Comparison of ENCODE assay signal across 13 cellular contexts in the genomic region with DNA sequence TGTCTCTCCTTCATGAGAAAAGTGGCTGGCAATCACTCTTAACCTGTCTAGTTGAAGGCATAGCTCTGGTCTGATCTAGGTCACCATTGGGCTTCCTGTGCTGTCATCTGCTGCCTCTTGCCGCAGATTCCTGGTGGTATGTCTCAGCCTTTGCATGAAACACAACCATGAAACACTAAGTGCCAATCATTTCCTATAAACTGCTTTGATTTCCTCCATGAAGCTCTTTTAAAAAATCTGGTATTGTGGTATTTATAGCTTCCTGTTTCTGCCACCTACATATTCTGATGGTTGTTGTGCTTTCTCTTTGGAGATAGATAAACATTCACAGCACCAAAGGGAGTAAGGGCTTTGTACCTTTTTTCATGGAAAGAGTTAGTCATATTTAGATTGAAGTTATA.
DNase-seq lines count a peak whose midpoint lies in the region; ATAC-seq lines count a peak whose summit lies in the region.
"Had no signal": no experiment of that assay in that cellular context is flagged by ENCODE, and none has a peak within 500 bp of the region (broad histone marks: within the 10 kb centered on the region; RNA-seq: fewer than 3 reads in every experiment).

No MANE protein-coding gene starts in this region.

- DNase-seq in activated CD8-positive, alpha-beta memory T cell treated with anti-CD3 and anti-CD28 coated beads for 24 hours, result peak; percentile 66
- no peak for DNase-seq in activated CD8-positive, alpha-beta memory T cell treated with anti-CD3 and anti-CD28 coated beads, Interleukin-2, amount 50 U/mL, for 48 hours
- DNase-seq in activated T-cell treated with anti-CD3 and anti-CD28 coated beads, Interleukin-2, amount 50 U/mL, for 1 hour, result peak; percentile 55
- peak in 2 of 3 donors; percentile 11 to 14 for DNase-seq in immature natural killer cell
- no peak for DNase-seq in middle frontal gyrus (ENCODE audit: extremely low spot score, low spot score)
- no peak for DNase-seq in COR-L47 (lab: John Stamatoyannopoulos, UW)
- no peak for DNase-seq in left lobe of liver (ENCODE audit: low spot score)
- no peak for DNase-seq in GM19238 (ENCODE audit: insufficient read length, low spot score)
- DNase-seq: hypothalamus, NCI-H510A treated with DMSO at 0.1 percent for 48 hours had no signal

- peak overlapping the region in 1 of 6 donors; percentile 12 for H3K27ac Mint-ChIP-seq in immature natural killer cell
- H3K27ac Mint-ChIP-seq: stimulated activated memory B cell treated with anti-CD40 and anti-IgM and Interleukin-4, amounts not matched to agents 10 μg/mL and 1 μg/mL and 100 μg/mL, for 72 hours had no signal

- peaks cover 15 to 28% of the 10 kb centered on the region in 2 donors for H3K4me1 Mint-ChIP-seq in immature natural killer cell

- peaks cover 0 to 4% (median 0%) of the 10 kb centered on the region in 3 donors for H3K36me3 Mint-ChIP-seq in immature natural killer cell
- H3K36me3 Mint-ChIP-seq: stimulated activated memory B cell treated with anti-CD40 and anti-IgM and Interleukin-4, amounts not matched to agents 10 μg/mL and 1 μg/mL and 100 μg/mL, for 72 hours had no signal

- no peaks in the 10 kb centered on the region for H3K9me3 Mint-ChIP-seq in immature natural killer cell
- H3K9me3 Mint-ChIP-seq: H9; stimulated activated memory B cell treated with anti-CD40 and anti-IgM and Interleukin-4, amounts not matched to agents 10 μg/mL and 1 μg/mL and 100 μg/mL, for 72 hours had no signal

- ATAC-seq in left lobe of liver, result no peak
- ATAC-seq: sciatic nerve; stimulated activated memory B cell treated with anti-CD40 and anti-IgM and Interleukin-4, amounts not matched to agents 10 μg/mL and 1 μg/mL and 100 μg/mL, for 72 hours had no signal

- H3K4me3 Mint-ChIP-seq in immature natural killer cell, result no peak overlapping the region
- H3K4me3 Mint-ChIP-seq: H9; stimulated activated memory B cell treated with anti-CD40 and anti-IgM and Interleukin-4, amounts not matched to agents 10 μg/mL and 1 μg/mL and 100 μg/mL, for 72 hours had no signal

- H3K27me3 Mint-ChIP-seq in immature natural killer cell (ENCODE audit: low read depth in 3 of 3), result peaks cover 0 to 2% (median 0%) of the 10 kb centered on the region in 3 donors

Comparison
In these comparisons a context has a peak if more than half of its experiments do, and no peak if none do; other contexts are left out.
1. DNase-seq: peak in activated CD8-positive, alpha-beta memory T cell treated with anti-CD3 and anti-CD28 coated beads for 24 hours (single experiment), activated T-cell treated with anti-CD3 and anti-CD28 coated beads, Interleukin-2, amount 50 U/mL, for 1 hour (single experiment) and immature natural killer cell (2 of 3); none in activated CD8-positive, alpha-beta memory T cell treated with anti-CD3 and anti-CD28 coated beads, Interleukin-2, amount 50 U/mL, for 48 hours (single experiment), middle frontal gyrus (single experiment), COR-L47 (single experiment), left lobe of liver (single experiment) and GM19238 (single experiment).